ENCODE assay signal across 9 cellular contexts in the genomic region with DNA sequence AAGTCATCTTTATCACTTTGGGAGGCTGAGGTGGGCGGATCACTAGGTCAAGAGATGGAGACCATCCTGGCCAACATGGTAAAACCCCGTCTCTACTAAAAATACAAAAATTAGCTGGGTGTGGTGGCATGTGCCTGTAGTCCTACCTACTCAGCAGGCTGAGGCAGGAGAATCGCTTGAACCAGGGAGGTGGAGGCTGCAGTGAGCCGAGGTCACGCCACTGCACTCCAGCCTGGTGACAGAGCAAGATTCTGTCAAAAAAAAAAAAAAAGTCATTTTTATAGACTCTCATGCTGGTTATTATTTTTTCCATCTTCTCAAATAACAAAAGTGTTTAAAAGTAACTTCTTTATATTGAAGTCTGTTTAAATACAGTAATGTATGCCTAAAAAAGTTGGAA. TPM values are rescaled to one million over a fixed set of nuclear protein-coding genes. Genes with fewer than 3 reads are reported as not detected.
A peak's percentile ranks its signal among the peaks of the same experiment; 100 is the strongest.
DNase-seq lines count a peak whose midpoint lies in the region; ATAC-seq and TF ChIP-seq lines count a peak whose summit lies in the region.
"Not testable (repeated sequence)": the region's sequence is repeated elsewhere in the genome, so short reads cannot be mapped to it uniquely, and the experiment has no call there.
"Had no signal": no experiment of that assay in that cellular context is flagged by ENCODE, and none has a peak within 500 bp of the region (broad histone marks: within the 10 kb centered on the region; RNA-seq: fewer than 3 reads in every experiment).

No MANE protein-coding gene starts in this region.

- not testable (repeated sequence) for H3K27ac ChIP-seq in GM23338 (ENCODE audit: low read depth); SK-N-SH (ENCODE audit: low read depth in 2 of 2, low read length in 1 of 2)
- H3K27ac ChIP-seq in HUES64 (ENCODE audit: low read depth, low read length) = peak overlapping the region; percentile 0; the same call in 1 of the 2 replicates

- TF ChIP-seq RAD21 in SK-N-SH (IDR thresholded peaks at IDR 0.05; ENCODE audit: low read length) = not testable (repeated sequence)

- H3K9me3 ChIP-seq in HUES64 (ENCODE audit: insufficient read depth, low read depth, low read length); SK-N-SH: not testable (repeated sequence)

- not testable (repeated sequence) for ATAC-seq in GM23338

- POLR2A ChIA-PET in SK-N-SH (lab: Yijun Ruan, JAX) = not testable (repeated sequence)

- not testable (repeated sequence) for H3K27me3 Mint-ChIP-seq in GM23338 (ENCODE audit: insufficient read depth, low read depth, poor library complexity); chondrocyte (ENCODE audit: low read depth); osteocyte (ENCODE audit: unreplicated experiment)

- H3K4me1 ChIP-seq in GM23338 (ENCODE audit: insufficient read depth) (peaks cover 25% of the 10 kb centered on the region), HUES64 (ENCODE audit: insufficient read depth, low read length) (peaks cover 17% of the 10 kb centered on the region)
- H3K4me1 ChIP-seq in SK-N-SH (ENCODE audit: control insufficient read depth in 1 of 2, insufficient read depth in 2 of 2, low read depth in 1 of 2, low read length in 1 of 2) = not testable (repeated sequence)

- H3K4me1 Mint-ChIP-seq in GM23338 = peaks cover 25% of the 10 kb centered on the region
- H3K4me1 Mint-ChIP-seq in chondrocyte (ENCODE audit: low read depth) = peaks cover 46% of the 10 kb centered on the region
- H3K4me1 Mint-ChIP-seq in osteocyte (ENCODE audit: unreplicated experiment) = peaks cover 60% of the 10 kb centered on the region

- H3K27me3 ChIP-seq in GM23338 (ENCODE audit: insufficient read depth); HUES64 (ENCODE audit: insufficient read depth, low read length); SK-N-SH (ENCODE audit: insufficient read depth): not testable (repeated sequence)

- not testable (repeated sequence) for H3K36me3 Mint-ChIP-seq in GM23338 (ENCODE audit: low read depth); chondrocyte (ENCODE audit: low read depth); osteocyte (ENCODE audit: unreplicated experiment)

- H3K79me2 ChIP-seq in GM23338 (replicated peaks; ENCODE audit: insufficient read depth); SK-N-SH (ENCODE audit: insufficient read depth): not testable (repeated sequence)

- not testable (repeated sequence) for H3K4me3 ChIP-seq in GM23338; HUES64 (ENCODE audit: low read length); SK-N-SH (ENCODE audit: low read depth in 2 of 2, low read length in 1 of 2)

- not testable (repeated sequence) for H3K4me3 Mint-ChIP-seq in GM23338
- H3K4me3 Mint-ChIP-seq in chondrocyte (ENCODE audit: unreplicated experiment) = peak overlapping the region; percentile 12
- H3K4me3 Mint-ChIP-seq in osteocyte (ENCODE audit: unreplicated experiment) = peak overlapping the region; percentile 12

- H3K36me3 ChIP-seq in GM23338 (ENCODE audit: insufficient read depth); HUES64 (ENCODE audit: insufficient read depth, low read length); SK-N-SH (replicated peaks in 1 of 2; ENCODE audit: control insufficient read depth in 1 of 2, insufficient read depth in 2 of 2, low read length in 1 of 2): not testable (repeated sequence)

- H3K9ac ChIP-seq in HUES64 (ENCODE audit: low read depth, low read length); SK-N-SH: not testable (repeated sequence)

- not testable (repeated sequence) for H3K4me2 ChIP-seq in GM23338, SK-N-SH

- peak; percentile 10 for DNase-seq in Daoy (ENCODE audit: low read depth)
- not testable (repeated sequence) for DNase-seq in GM23338 (ENCODE audit: low spot score); SK-N-SH; chondrocyte (ENCODE audit: low spot score); osteocyte (ENCODE audit: extremely low spot score, unreplicated experiment)
- peak; percentile 2 for DNase-seq in iris pigment epithelial cell (ENCODE audit: low read depth)

- CTCF ChIA-PET in SK-N-SH (lab: Yijun Ruan, JAX) = interaction anchor here (0.8 to 0.9 kb wide), 2 partner anchors 8 to 13 kb away, joined by 3 to 4 read pairs; no protein-coding TSS in a partner anchor

- not testable (repeated sequence) for H3K9me3 Mint-ChIP-seq in GM23338; chondrocyte (ENCODE audit: low read depth); osteocyte (ENCODE audit: unreplicated experiment)

- H4K20me1 ChIP-seq in GM23338 (replicated peaks; ENCODE audit: insufficient read depth); SK-N-SH (ENCODE audit: insufficient read depth): not testable (repeated sequence)

- not testable (repeated sequence) for H3K27ac Mint-ChIP-seq in GM23338
- peak overlapping the region; percentile 87 for H3K27ac Mint-ChIP-seq in chondrocyte (ENCODE audit: unreplicated experiment)
- peak overlapping the region; percentile 91 for H3K27ac Mint-ChIP-seq in osteocyte (ENCODE audit: unreplicated experiment)

- not testable (repeated sequence) for TF ChIP-seq EP300 in SK-N-SH (IDR thresholded peaks at IDR 0.05; ENCODE audit: borderline replicate concordance in 1 of 2, low read depth in 1 of 2, low read length in 1 of 2)

- H3K9me2 ChIP-seq in GM23338 (ENCODE audit: insufficient read depth); SK-N-SH: not testable (repeated sequence)

- not testable (repeated sequence) for H3F3A ChIP-seq in GM23338 (replicated peaks; ENCODE audit: low read depth); SK-N-SH (replicated peaks; ENCODE audit: insufficient read depth)

- WGBS in HUES64 = 93% methylated on average over 4 of the region's 5 CpGs
- 56% methylated on average over 5 of the region's 5 CpGs for WGBS in SK-N-SH (ENCODE audit: low lambda C conversion rate)

- TF ChIP-seq CTCF in GM23338 (conservative IDR thresholded peaks at IDR 0.05; ENCODE audit: low read depth in 2 of 2); SK-N-SH (IDR thresholded peaks at IDR 0.05); chondrocyte (IDR thresholded peaks at IDR 0.05); osteocyte (IDR thresholded peaks at IDR 0.05): not testable (repeated sequence)

- peak overlapping the region; percentile 69; the same call in 1 of the 2 replicates for H2AFZ ChIP-seq in GM23338
- 0 out of 2 replicates have a peak overlapping the region, but pooled peaks have one; percentile 36 for H2AFZ ChIP-seq in SK-N-SH (ENCODE audit: low read depth)

RNA-seq across cellular contexts. Expression of gene GLRB, which starts 17.1 kb away (rescaled TPM):
- 2.9 and 5.0 TPM in 2 replicates for total RNA-seq in Daoy (2014; rRNA removed; shearing (Covaris generic))
- total RNA-seq in GM23338 (2014; rRNA removed; shearing (Covaris generic)) = 1.0 and 1.9 TPM in 2 replicates
- polyA plus RNA-seq in GM23338 (2016; fragmentation: Nextera tagmentation; extraction: Ambion mirVana) = 1.1 and 1.3 TPM in 2 replicates
- polyA plus RNA-seq in HUES64 (2013, experiment 1 of 2) = 0.95 TPM
- polyA plus RNA-seq in HUES64 (2013, experiment 2 of 2) = 1.3 TPM
- polyA plus RNA-seq in SK-N-SH (2012; rRNA removed) = 7.6 and 11.5 TPM in 2 replicates
- polyA plus RNA-seq in SK-N-SH (2012; cell fraction: cytosol; rRNA removed) = 10.6 and 12.0 TPM in 2 replicates
- 5.0 and 9.6 TPM in 2 replicates for polyA plus RNA-seq in SK-N-SH (2012; cell fraction: nucleus; rRNA removed)
- total RNA-seq in chondrocyte = 11.4 to 22.6 TPM (median 12.6 TPM) in 3 replicates
- total RNA-seq in osteocyte = 16.7 and 19.4 TPM in 2 replicates
- total RNA-seq: CD4-positive, alpha-beta memory T cell had no signal
- polyA plus RNA-seq: CD14-positive monocyte; CD4-positive, alpha-beta memory T cell had no signal
